In genomic region chr2:146748046-146748445, GRCh38 we compare ENCODE assay signal across 26 cellular contexts.
"Had no signal": no experiment of that assay in that cellular context is flagged by ENCODE, and none has a peak within 500 bp of the region (broad histone marks: within the 10 kb centered on the region; RNA-seq: fewer than 3 reads in every experiment).

No MANE protein-coding gene starts in this region.

- FAIRE-seq: islet of Langerhans, kidney had no signal

- DNase-seq: hypothalamus; immature natural killer cell; kidney; left colon; left lung; lower lobe of right lung; mammary epithelial cell; mesenchymal stem cell; naive B cell; natural killer cell; nephron progenitor cell; ovary; right lobe of liver; stimulated activated CD4-positive, alpha-beta T cell treated with anti-CD3 and anti-CD28 coated beads, Interleukin-12 subunit alpha, Interleukin-12 subunit beta, amount 100 ng/mL, for 4 hours; stimulated activated CD4-positive, alpha-beta T cell treated with anti-CD3 and anti-CD28 coated beads, Interleukin-15, amount 100 ng/mL, for 24 hours; stimulated activated CD4-positive, alpha-beta T cell treated with anti-CD3 and anti-CD28 coated beads, Interleukin-2, amount 100 ng/mL, for 24 hours; stimulated activated CD4-positive, alpha-beta T cell treated with anti-CD3 and anti-CD28 coated beads, Interleukin-4, amount 100 ng/mL, for 1 hour; stimulated activated naive CD4-positive, alpha-beta T cell treated with Interleukin-2 at 50 U/mL for 16 hours; stimulated activated naive CD8-positive, alpha-beta T cell treated with anti-CD3 and anti-CD28 coated beads, Interleukin-15, amount 100 ng/mL, for 72 hours; substantia nigra had no signal

- H3K27ac ChIP-seq: left lung, lower lobe of right lung, ovary, right atrium auricular region, right lobe of liver, skin epidermis, tibial nerve, vagina had no signal

- H3K4me1 ChIP-seq: left lung, lower lobe of right lung, right atrium auricular region, right lobe of liver, tibial nerve, vagina had no signal

- H3K27me3 ChIP-seq: left lung, ovary, right atrium auricular region, right lobe of liver, tibial nerve, vagina had no signal

- H3K36me3 ChIP-seq: left lung, lower lobe of right lung, ovary, right atrium auricular region, right lobe of liver, tibial nerve, vagina had no signal

- H3K4me3 ChIP-seq: left lung, lower lobe of right lung, ovary, right atrium auricular region, right lobe of liver, skin epidermis, tibial nerve, vagina had no signal

- H3K9me3 ChIP-seq: left lung, lower lobe of right lung, ovary, right atrium auricular region, right lobe of liver, tibial nerve, vagina had no signal

- ATAC-seq: left colon; left lung; lower lobe of right lung; natural killer cell; right lobe of liver; stimulated activated effector memory CD8-positive, alpha-beta T cell treated with anti-CD3 and anti-CD28 coated beads, Interleukin-12 subunit alpha, Interleukin-12 subunit beta, amount 100 ng/mL, for 72 hours; stimulated activated naive CD8-positive, alpha-beta T cell treated with anti-CD3 and anti-CD28 coated beads, Interleukin-15, amount 100 ng/mL, for 72 hours had no signal
